In genomic region chr6:15758631-15759215, GRCh38 we compare ENCODE assay signal across 17 cellular contexts.
DNase-seq lines count a peak whose midpoint lies in the region; ATAC-seq and TF ChIP-seq lines count a peak whose summit lies in the region.
"Had no signal": no experiment of that assay in that cellular context is flagged by ENCODE, and none has a peak within 500 bp of the region (broad histone marks: within the 10 kb centered on the region; RNA-seq: fewer than 3 reads in every experiment).

No MANE protein-coding gene starts in this region.

- H3K14ac ChIP-seq in mesenchymal stem cell (ENCODE audit: low read length in 2 of 2) = peak overlapping the region in 1 of 2 experiments; percentile 18

- no peaks in the 10 kb centered on the region for H3K27me3 ChIP-seq in right cardiac atrium (ENCODE audit: control insufficient read depth, insufficient read depth)
- H3K27me3 ChIP-seq in mesenchymal stem cell (ENCODE audit: control insufficient read depth in 1 of 2, insufficient read depth in 1 of 2, low read length in 2 of 2) = no peaks in the 10 kb centered on the region
- H3K27me3 ChIP-seq in testis = no peaks in the 10 kb centered on the region
- H3K27me3 ChIP-seq: BLaER1 treated with 17β-estradiol and CSF1 and Interleukin-3, amounts not matched to agents 10 nM and 100 nM had no signal

- no peak overlapping the region for H3K4ac ChIP-seq in mesenchymal stem cell (ENCODE audit: low read depth in 1 of 2, low read length in 2 of 2)

- DNase-seq in right cardiac atrium (peak in 2 of 3 donors; percentile 45 to 50), Right ventricle myocardium inferior (ENCODE audit: missing footprints) (no peak), mesenchymal stem cell (no peak), testis (peak; percentile 22)
- no peak for DNase-seq in stimulated activated CD4-positive, alpha-beta T cell treated with anti-CD3 and anti-CD28 coated beads, Interleukin-4, amount 100 ng/mL, for 4 hours
- DNase-seq: AML-193; Caco-2; Calu3; CD4-positive, alpha-beta T cell; CD8-positive, alpha-beta T cell; DMS79 treated with DMSO at 0.1 percent for 48 hours; GF-D8 had no signal

- H3K4me1 ChIP-seq in right cardiac atrium (ENCODE audit: control insufficient read depth, insufficient read depth, low read length) (no peaks in the 10 kb centered on the region), mesenchymal stem cell (ENCODE audit: control insufficient read depth, insufficient read depth, low read depth, low read length) (peaks cover 5% of the 10 kb centered on the region), testis (no peaks in the 10 kb centered on the region)
- H3K4me1 ChIP-seq: BLaER1 treated with 17β-estradiol and CSF1 and Interleukin-3, amounts not matched to agents 10 nM and 100 nM had no signal

- no peak overlapping the region for H2BK15ac ChIP-seq in mesenchymal stem cell (ENCODE audit: low read depth, poor library complexity, severe bottlenecking)

- no peak overlapping the region for H3K4me3 ChIP-seq in right cardiac atrium (ENCODE audit: low read length)
- H3K4me3 ChIP-seq in mesenchymal stem cell (ENCODE audit: insufficient read depth in 1 of 2, low read depth in 1 of 2, low read length in 2 of 2) = no peak overlapping the region
- H3K4me3 ChIP-seq in testis = peak overlapping the region; percentile 18 to 41
- H3K4me3 ChIP-seq: A549; BLaER1 treated with 17β-estradiol and CSF1 and Interleukin-3, amounts not matched to agents 10 nM and 100 nM had no signal

- no peak overlapping the region for H3K27ac ChIP-seq in right cardiac atrium (ENCODE audit: low read length)
- H3K27ac ChIP-seq in mesenchymal stem cell (ENCODE audit: low read length, poor library complexity, severe bottlenecking) = no peak overlapping the region
- H3K27ac ChIP-seq in testis = no peak overlapping the region
- H3K27ac ChIP-seq: 22Rv1; A549; BLaER1 treated with 17β-estradiol and CSF1 and Interleukin-3, amounts not matched to agents 10 nM and 100 nM; C4-2B had no signal

- H2AK5ac ChIP-seq in mesenchymal stem cell (ENCODE audit: low read length, severe bottlenecking) = no peak overlapping the region

- no peak overlapping the region for H3K18ac ChIP-seq in mesenchymal stem cell (ENCODE audit: low read depth in 1 of 2, low read length in 2 of 2)

- WGBS in right cardiac atrium = 98% methylated on average over 36 of the region's 36 CpGs
- WGBS in mesenchymal stem cell = 98% methylated on average over 34 of the region's 36 CpGs
- WGBS in testis, 2 donors = 52 to 86% methylated on average over 11 to 35 of the region's 36 CpGs

- no peaks in the 10 kb centered on the region for H3K79me1 ChIP-seq in mesenchymal stem cell (replicated peaks; ENCODE audit: low read length, poor library complexity, severe bottlenecking)

- H4K91ac ChIP-seq in mesenchymal stem cell (ENCODE audit: low read length) = peak overlapping the region; percentile 50

- no peak for TF ChIP-seq CTCF in testis (IDR thresholded peaks at IDR 0.05)

- H2BK120ac ChIP-seq in mesenchymal stem cell (ENCODE audit: low read depth, low read length) = no peak overlapping the region

- intact Hi-C loops in right cardiac atrium (cut with DNase I) = no loop called here
- intact Hi-C loops in Right ventricle myocardium inferior (cut with DNase I) = no loop called here
- intact Hi-C loops in testis (cut with DNase I; ENCODE audit: low total_unique reads) = no loop called here

- H3K23ac ChIP-seq in mesenchymal stem cell (ENCODE audit: low read length in 2 of 2) = no peak overlapping the region

- H3K36me3 ChIP-seq in mesenchymal stem cell (ENCODE audit: control insufficient read depth in 1 of 2, insufficient read depth in 2 of 2, low read depth in 1 of 2, low read length in 2 of 2) (no peaks in the 10 kb centered on the region), testis (ENCODE audit: low read depth, missing control alignments) (no peaks in the 10 kb centered on the region)
- H3K36me3 ChIP-seq: BLaER1 treated with 17β-estradiol and CSF1 and Interleukin-3, amounts not matched to agents 10 nM and 100 nM had no signal

- H3K9me3 ChIP-seq in right cardiac atrium (ENCODE audit: control insufficient read depth, low read length) = no peaks in the 10 kb centered on the region
- no peaks in the 10 kb centered on the region for H3K9me3 ChIP-seq in mesenchymal stem cell (ENCODE audit: control insufficient read depth, low read length)
- H3K9me3 ChIP-seq in testis = no peaks in the 10 kb centered on the region
- H3K9me3 ChIP-seq: A549, Caco-2 had no signal

- no peak overlapping the region for H3K9ac ChIP-seq in mesenchymal stem cell (ENCODE audit: low read length)
- H3K9ac ChIP-seq: BLaER1 treated with 17β-estradiol and CSF1 and Interleukin-3, amounts not matched to agents 10 nM and 100 nM had no signal

- peak overlapping the region in 1 of 2 experiments; percentile 52 for H2BK12ac ChIP-seq in mesenchymal stem cell (ENCODE audit: low read length in 2 of 2)

- ATAC-seq in right cardiac atrium (no peak), Right ventricle myocardium inferior (no peak), HG02678 (IDR thresholded peaks at IDR 0.05; ENCODE audit: unreplicated experiment) (no peak)
- ATAC-seq: A549; CD8-positive, alpha-beta T cell had no signal

- H3K4me2 ChIP-seq in mesenchymal stem cell (ENCODE audit: low read length, poor library complexity, severe bottlenecking) = no peak overlapping the region
- H3K4me2 ChIP-seq: A549; BLaER1 treated with 17β-estradiol and CSF1 and Interleukin-3, amounts not matched to agents 10 nM and 100 nM had no signal

- no peak overlapping the region for H2BK5ac ChIP-seq in mesenchymal stem cell (ENCODE audit: low read depth, low read length, poor library complexity, severe bottlenecking)

- no peak overlapping the region for H2AFZ ChIP-seq in mesenchymal stem cell (ENCODE audit: low read depth, low read length)

- H4K8ac ChIP-seq in mesenchymal stem cell (ENCODE audit: low read length) = no peak overlapping the region

- no peak for TF ChIP-seq POLR2A in testis (IDR thresholded peaks at IDR 0.05)

Comparison
In these comparisons a context has a peak if more than half of its experiments do, and no peak if none do; other contexts are left out.
1. DNase-seq: peak in right cardiac atrium (2 of 3) and testis (single experiment); none in Right ventricle myocardium inferior (single experiment), mesenchymal stem cell (single experiment) and stimulated activated CD4-positive, alpha-beta T cell treated with anti-CD3 and anti-CD28 coated beads, Interleukin-4, amount 100 ng/mL, for 4 hours (0 of 2).
2. H3K4me3 ChIP-seq: peak in testis (2 of 2); none in right cardiac atrium (single experiment) and mesenchymal stem cell (0 of 2).